ENCODE assay signal across 8 cellular contexts in the genomic region with DNA sequence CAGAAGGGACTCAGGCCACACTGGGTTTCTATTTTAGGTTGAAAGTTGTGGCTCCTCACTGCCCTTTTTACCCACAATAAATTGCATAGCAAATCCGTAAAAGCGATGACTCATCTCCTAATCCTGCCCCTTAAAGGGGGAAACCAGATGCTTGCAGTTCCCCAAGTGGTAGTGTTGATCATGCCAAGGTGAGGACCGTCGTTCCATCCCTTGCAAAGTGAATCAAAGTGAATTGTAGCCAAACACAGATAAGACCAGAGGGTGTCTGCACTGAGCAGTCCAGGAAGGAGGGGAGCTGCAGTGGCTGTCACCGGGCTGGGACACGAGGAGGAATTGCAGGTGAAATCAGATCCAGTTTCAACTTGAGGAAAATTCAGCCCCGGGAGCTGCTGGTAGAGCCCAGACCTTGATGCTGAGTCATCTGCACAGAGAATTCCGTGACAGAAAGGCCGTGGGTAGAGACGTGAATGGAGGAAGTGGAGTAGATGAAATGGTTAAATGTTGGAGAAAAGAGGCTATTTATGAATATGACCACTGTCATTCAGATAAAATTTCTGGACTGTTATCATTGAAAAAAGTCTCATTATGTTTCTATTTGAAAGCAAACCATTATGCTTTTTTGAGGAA. TPM values are rescaled to one million over a fixed set of nuclear protein-coding genes. Genes with fewer than 3 reads are reported as not detected.
DNase-seq lines count a peak whose midpoint lies in the region.

No MANE protein-coding gene starts in this region.

- DNase-seq in GM03348 (ENCODE audit: low spot score) = peak; percentile 82
- peak; percentile 93 for DNase-seq in HCEC 1CT
- DNase-seq in RPMI7951 (ENCODE audit: low read depth) = peak; percentile 95
- DNase-seq in foreskin melanocyte = peak; percentile 99
- DNase-seq in NCI-H446 treated with DMSO at 0.1 percent for 48 hours (lab: John Stamatoyannopoulos, UW) = no peak
- no peak for DNase-seq in activated gamma-delta T cell (lab: John Stamatoyannopoulos, UW)
- no peak for DNase-seq in HuH-7.5 (ENCODE audit: low spot score)
- DNase-seq in NCI-H2107 (lab: John Stamatoyannopoulos, UW) = no peak

RNA-seq across cellular contexts. Expression of a gene that starts 44.2 kb away (rescaled TPM):
- total RNA-seq in RPMI7951 (2014; rRNA removed; shearing (Covaris generic)) = 48.7 and 50.9 TPM in 2 replicates

Comparison
In these comparisons a context has a peak if more than half of its experiments do, and no peak if none do; other contexts are left out.
1. DNase-seq: peak in GM03348 (single experiment), HCEC 1CT (single experiment), RPMI7951 (single experiment) and foreskin melanocyte (single experiment); none in NCI-H446 treated with DMSO at 0.1 percent for 48 hours (single experiment), activated gamma-delta T cell (single experiment), HuH-7.5 (single experiment) and NCI-H2107 (single experiment).